In genomic region chr4:113540859-113541258, GRCh38 we compare ENCODE assay signal across 11 cellular contexts.
DNase-seq lines count a peak whose midpoint lies in the region; ATAC-seq and TF ChIP-seq lines count a peak whose summit lies in the region.
"Had no signal": no experiment of that assay in that cellular context is flagged by ENCODE, and none has a peak within 500 bp of the region (broad histone marks: within the 10 kb centered on the region; RNA-seq: fewer than 3 reads in every experiment).

No MANE protein-coding gene starts in this region.

- no peak for TF ChIP-seq CTCF in upper lobe of left lung (IDR thresholded peaks at IDR 0.05)

- no peaks in the 10 kb centered on the region for H3K9me3 ChIP-seq in upper lobe of left lung

- H3K9me3 Mint-ChIP-seq in activated naive CD8-positive, alpha-beta T cell treated with anti-CD3 and anti-CD28 coated beads for 36 hours = peaks cover 2% of the 10 kb centered on the region
- H3K9me3 Mint-ChIP-seq: naive thymus-derived CD8-positive, alpha-beta T cell had no signal

- 84 to 89% methylated on average over 1 of the region's 1 CpG for WGBS in upper lobe of left lung, 2 donors

- H3K36me3 ChIP-seq in upper lobe of left lung = no peaks in the 10 kb centered on the region

- TF ChIP-seq POLR2A in upper lobe of left lung (IDR thresholded peaks at IDR 0.05) = no peak

- H3K27me3 Mint-ChIP-seq in activated naive CD8-positive, alpha-beta T cell treated with anti-CD3 and anti-CD28 coated beads for 36 hours = no peaks in the 10 kb centered on the region
- H3K27me3 Mint-ChIP-seq: brain; naive thymus-derived CD8-positive, alpha-beta T cell had no signal

- no peak for DNase-seq in Right ventricle myocardium superior
- DNase-seq in cardiac septum (ENCODE audit: low spot score) = no peak
- peak; percentile 40 for DNase-seq in activated naive CD8-positive, alpha-beta T cell treated with anti-CD3 and anti-CD28 coated beads for 36 hours
- DNase-seq in myocyte (ENCODE audit: low read depth) = peak; percentile 84
- peak; percentile 53 for DNase-seq in stimulated activated naive CD8-positive, alpha-beta T cell treated with anti-CD3 and anti-CD28 coated beads, Interleukin-15, Interleukin-2, amounts not matched to agents 100 U/mL and 50 U/mL, for 24 hours
- DNase-seq in HuH-7.5 (ENCODE audit: low spot score) = no peak
- no peak for DNase-seq in upper lobe of left lung
- DNase-seq: head of caudate nucleus; naive thymus-derived CD8-positive, alpha-beta T cell had no signal

- H3K4me1 Mint-ChIP-seq in activated naive CD8-positive, alpha-beta T cell treated with anti-CD3 and anti-CD28 coated beads for 36 hours = peaks cover 24% of the 10 kb centered on the region

- peak; percentile 81 for ATAC-seq in Right ventricle myocardium superior (ENCODE audit: poor library complexity)
- ATAC-seq in stimulated activated naive CD8-positive, alpha-beta T cell treated with anti-CD3 and anti-CD28 coated beads, Interleukin-15, Interleukin-2, amounts not matched to agents 100 U/mL and 50 U/mL, for 24 hours = peak; percentile 60
- ATAC-seq in upper lobe of left lung (ENCODE audit: low FRiP score in 2 of 2) = no peak
- ATAC-seq in GM21526 (IDR thresholded peaks at IDR 0.05; ENCODE audit: low FRiP score, unreplicated experiment) = no peak
- ATAC-seq: naive thymus-derived CD8-positive, alpha-beta T cell had no signal

- peaks cover 0 to 8% (median 0%) of the 10 kb centered on the region in 4 donors for H3K4me1 ChIP-seq in upper lobe of left lung

- H3K27ac Mint-ChIP-seq in activated naive CD8-positive, alpha-beta T cell treated with anti-CD3 and anti-CD28 coated beads for 36 hours = peak overlapping the region; percentile 40
- H3K27ac Mint-ChIP-seq: naive thymus-derived CD8-positive, alpha-beta T cell had no signal

- intact Hi-C loops in Right ventricle myocardium superior (cut with DNase I) = no loop called here
- intact Hi-C loops in cardiac septum (cut with DNase I) = loop anchor here (2.0 kb wide), 1 partner anchor 72 kb away; no protein-coding TSS in a partner anchor

- no peak overlapping the region for H3K27ac ChIP-seq in upper lobe of left lung

- H3K4me3 Mint-ChIP-seq in activated naive CD8-positive, alpha-beta T cell treated with anti-CD3 and anti-CD28 coated beads for 36 hours = no peak overlapping the region
- H3K4me3 Mint-ChIP-seq: brain; naive thymus-derived CD8-positive, alpha-beta T cell had no signal

- peaks cover 37% of the 10 kb centered on the region for H3K36me3 Mint-ChIP-seq in activated naive CD8-positive, alpha-beta T cell treated with anti-CD3 and anti-CD28 coated beads for 36 hours

- no peak overlapping the region for H3K4me3 ChIP-seq in upper lobe of left lung

- no peaks in the 10 kb centered on the region for H3K27me3 ChIP-seq in upper lobe of left lung

- TF ChIP-seq EP300 in upper lobe of left lung (IDR thresholded peaks at IDR 0.05) = peak in 1 of 4 donors; percentile 31

Comparison
In these comparisons a context has a peak if more than half of its experiments do, and no peak if none do; other contexts are left out.
1. ATAC-seq: peak in Right ventricle myocardium superior (single experiment) and stimulated activated naive CD8-positive, alpha-beta T cell treated with anti-CD3 and anti-CD28 coated beads, Interleukin-15, Interleukin-2, amounts not matched to agents 100 U/mL and 50 U/mL, for 24 hours (single experiment); none in upper lobe of left lung (0 of 2) and GM21526 (single experiment).
2. DNase-seq: peak in activated naive CD8-positive, alpha-beta T cell treated with anti-CD3 and anti-CD28 coated beads for 36 hours (single experiment), myocyte (single experiment) and stimulated activated naive CD8-positive, alpha-beta T cell treated with anti-CD3 and anti-CD28 coated beads, Interleukin-15, Interleukin-2, amounts not matched to agents 100 U/mL and 50 U/mL, for 24 hours (single experiment); none in Right ventricle myocardium superior (single experiment), cardiac septum (single experiment), HuH-7.5 (single experiment) and upper lobe of left lung (0 of 2).